Comparison of ENCODE assay signal across 7 cellular contexts in the genomic region with DNA sequence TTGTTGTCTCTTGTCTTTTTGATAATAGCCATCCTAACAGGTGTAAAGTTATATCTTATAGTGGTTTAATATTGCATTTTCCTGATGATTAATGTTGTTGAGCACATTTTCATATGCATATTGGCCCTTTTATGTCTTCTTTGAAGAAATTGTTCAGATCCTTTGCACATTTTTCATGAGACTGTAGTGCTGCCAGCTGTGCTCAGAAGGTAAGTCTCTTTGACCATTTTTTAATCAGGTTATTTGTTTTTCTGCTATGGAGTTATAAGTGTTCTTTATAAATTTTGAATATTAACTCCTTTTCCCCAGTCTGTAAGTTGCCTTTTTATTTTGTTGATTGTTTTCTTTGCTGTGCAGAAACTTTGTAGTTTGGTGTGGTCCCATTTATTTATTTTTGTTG.
"Had no signal": no experiment of that assay in that cellular context is flagged by ENCODE, and none has a peak within 500 bp of the region (broad histone marks: within the 10 kb centered on the region; RNA-seq: fewer than 3 reads in every experiment).

No MANE protein-coding gene starts in this region.

- ATAC-seq: GM23338 had no signal

- DNase-seq: H9, HCEC 1CT, KG1 had no signal

- H3K4me2 ChIP-seq: GM23338 had no signal

- H3K4me3 ChIP-seq: GM23338 had no signal

- H2AFZ ChIP-seq: GM23338 had no signal

- FAIRE-seq: H1, H54, HTR-8/SVneo had no signal
